ENCODE assay signal across 25 cellular contexts in the genomic region with DNA sequence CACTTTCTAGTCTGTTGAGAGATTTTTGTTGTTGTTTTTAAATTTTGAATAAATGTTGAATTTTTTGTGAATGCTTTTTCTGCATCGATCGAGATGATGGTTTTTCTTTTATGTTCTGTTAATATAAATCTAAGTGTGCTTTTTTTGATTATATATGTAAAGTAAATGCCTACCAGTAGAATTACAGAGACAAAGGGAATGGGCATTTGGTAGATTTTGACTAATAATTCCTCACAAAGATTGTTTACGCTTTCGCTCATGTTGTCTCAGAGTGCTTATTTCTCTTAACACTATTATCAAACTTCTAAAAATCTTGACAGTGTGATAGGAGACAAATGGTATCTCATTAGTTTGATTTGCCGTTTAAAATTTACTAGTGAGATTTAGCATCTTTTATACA. TPM values are rescaled to one million over a fixed set of nuclear protein-coding genes. Genes with fewer than 3 reads are reported as not detected.
"Had no signal": no experiment of that assay in that cellular context is flagged by ENCODE, and none has a peak within 500 bp of the region (broad histone marks: within the 10 kb centered on the region; RNA-seq: fewer than 3 reads in every experiment).

No MANE protein-coding gene starts in this region.

- H3K27me3 ChIP-seq: adrenal gland, breast epithelium had no signal

- H3K4me3 ChIP-seq: adrenal gland, breast epithelium had no signal

- H3K36me3 Mint-ChIP-seq: activated naive CD8-positive, alpha-beta T cell treated with anti-CD3 and anti-CD28 coated beads, Interleukin-2, amount 10 ng/mL, durations not matched to agents 7 days and 5 days had no signal

- DNase-seq: activated CD4-positive, alpha-beta T cell treated with anti-CD3 and anti-CD28 coated beads for 4 hours; activated CD8-positive, alpha-beta memory T cell treated with anti-CD3 and anti-CD28 coated beads, Interleukin-2, amount 50 U/mL, for 4 hours; activated CD8-positive, alpha-beta T cell treated with anti-CD3 and anti-CD28 coated beads for 36 hours; activated gamma-delta T cell treated with Interleukin-2 at 50 U/mL for 16 hours; activated naive CD4-positive, alpha-beta T cell treated with anti-CD3 and anti-CD28 coated beads, Interleukin-2, amount 50 U/mL, for 16 hours; activated naive CD8-positive, alpha-beta T cell treated with anti-CD3 and anti-CD28 coated beads, Interleukin-2, amount 10 ng/mL, durations not matched to agents 7 days and 5 days; activated T-cell treated with anti-CD3 and anti-CD28 coated beads, Interleukin-2, amount 50 U/mL, for 72 hours; adrenal gland; anterior cingulate cortex; caudate nucleus; MM.1S; NCI-H1105; NCI-H1436; NCI-H1694 treated with DMSO at 0.1 percent for 48 hours; NCI-H2029 treated with DMSO at 0.1 percent for 48 hours; NCI-H510A treated with DMSO at 0.1 percent for 48 hours; NCI-H69; RPMI8226 had no signal

- H3K4me1 ChIP-seq: adrenal gland, breast epithelium had no signal

- H3K27ac Mint-ChIP-seq: activated CD8-positive, alpha-beta T cell treated with anti-CD3 and anti-CD28 coated beads for 36 hours; activated naive CD8-positive, alpha-beta T cell treated with anti-CD3 and anti-CD28 coated beads, Interleukin-2, amount 10 ng/mL, durations not matched to agents 7 days and 5 days; activated T-cell treated with anti-CD3 and anti-CD28 coated beads, Interleukin-2, amount 50 U/mL, for 72 hours; activated T-helper 2 cell treated with anti-CD3 and anti-CD28 coated beads, Interferon-gamma antibody, Interleukin-2, Interleukin-4, amounts not matched to agents 10 μg/mL and 5 μg/mL and 100 μg/mL, durations not matched to agents 14 hours and 24 hours and 36 hours; T-helper 1 cell treated with Interleukin-12 subunit alpha and Interleukin-12 subunit beta and Interleukin-4 antibody, amounts not matched to agents 30 μg/mL and 1 μg/mL, for 36 hours had no signal

- H3K9me3 ChIP-seq: adrenal gland had no signal

- ATAC-seq: activated CD4-positive, CD25-positive, alpha-beta regulatory T cell treated with anti-CD3 and anti-CD28 coated beads, Interleukin-2, amount 50 U/mL, for 24 hours; activated CD8-positive, alpha-beta T cell treated with anti-CD3 and anti-CD28 coated beads for 36 hours; activated T-cell treated with anti-CD3 and anti-CD28 coated beads, Interleukin-2, amount 50 U/mL, for 72 hours; Panc1; Right ventricle myocardium inferior had no signal

- H3K27ac ChIP-seq: adrenal gland, breast epithelium had no signal

- H3K36me3 ChIP-seq: adrenal gland, breast epithelium had no signal

- H3K4me3 Mint-ChIP-seq: activated CD8-positive, alpha-beta T cell treated with anti-CD3 and anti-CD28 coated beads for 36 hours; activated naive CD8-positive, alpha-beta T cell treated with anti-CD3 and anti-CD28 coated beads, Interleukin-2, amount 10 ng/mL, durations not matched to agents 7 days and 5 days; activated T-cell treated with anti-CD3 and anti-CD28 coated beads, Interleukin-2, amount 50 U/mL, for 72 hours; T-helper 1 cell treated with Interleukin-12 subunit alpha and Interleukin-12 subunit beta and Interleukin-4 antibody, amounts not matched to agents 30 μg/mL and 1 μg/mL, for 36 hours had no signal

- H3K27me3 Mint-ChIP-seq: activated CD8-positive, alpha-beta T cell treated with anti-CD3 and anti-CD28 coated beads for 36 hours had no signal

RNA-seq across cellular contexts. Expression of gene MYO3B, which starts 3.7 kb away (rescaled TPM):
- total RNA-seq: chondrocyte, Right ventricle myocardium inferior had no signal
